In genomic region chr2:174339971-174340399, GRCh38 we compare ENCODE assay signal across 12 cellular contexts. TPM values are rescaled to one million over a fixed set of nuclear protein-coding genes. Genes with fewer than 3 reads are reported as not detected.
DNase-seq lines count a peak whose midpoint lies in the region; ATAC-seq lines count a peak whose summit lies in the region.
"Had no signal": no experiment of that assay in that cellular context is flagged by ENCODE, and none has a peak within 500 bp of the region (broad histone marks: within the 10 kb centered on the region; RNA-seq: fewer than 3 reads in every experiment).

No MANE protein-coding gene starts in this region.

- peak; percentile 32 for DNase-seq in NCI-H1694 treated with DMSO at 0.1 percent for 48 hours (lab: John Stamatoyannopoulos, UW)
- DNase-seq in NCI-H1694 (lab: John Stamatoyannopoulos, UW): no peak
- peak; percentile 16 for DNase-seq in adipocyte (ENCODE audit: low read depth)
- no peak for DNase-seq in naive B cell
- no peak for DNase-seq in HT-29 (ENCODE audit: low spot score)
- no peak for DNase-seq in stimulated activated CD4-positive, alpha-beta T cell treated with anti-CD3 and anti-CD28 coated beads, Interleukin-2, amount 100 ng/mL, for 48 hours
- DNase-seq: MG63 had no signal

- H3K9me3 ChIP-seq in ES-I3 (ENCODE audit: control insufficient read depth, insufficient read depth, low read length) (no peaks in the 10 kb centered on the region), adipocyte (ENCODE audit: control insufficient read depth, low read length) (no peaks in the 10 kb centered on the region)
- H3K9me3 ChIP-seq: MG63 had no signal

- peak overlapping the region in 4 of 6 donors; percentile 53 to 91 (median 76) for H3K27ac Mint-ChIP-seq in naive B cell

- no peak overlapping the region for H3K4me3 ChIP-seq in adipocyte (ENCODE audit: low read length)
- H3K4me3 ChIP-seq: MG63 had no signal

- H3K36me3 Mint-ChIP-seq in naive B cell: no peaks in the 10 kb centered on the region

- no peaks in the 10 kb centered on the region for H3K36me3 ChIP-seq in ES-I3 (ENCODE audit: insufficient read depth, low read length)
- no peaks in the 10 kb centered on the region for H3K36me3 ChIP-seq in adipocyte (ENCODE audit: control insufficient read depth, insufficient read depth, low read length, severe bottlenecking)
- H3K36me3 ChIP-seq: MG63 had no signal

- H3K4me3 Mint-ChIP-seq in naive B cell: peak overlapping the region in 5 of 8 donors; percentile 19 to 72 (median 32)

- H3K4me1 Mint-ChIP-seq in naive B cell: peaks cover 33 to 45% (median 41%) of the 10 kb centered on the region in 3 donors

- ATAC-seq in naive B cell (ENCODE audit: low read depth in 2 of 2): no peak
- ATAC-seq in GM18858 (IDR thresholded peaks at IDR 0.05; ENCODE audit: unreplicated experiment): no peak

- peak overlapping the region; percentile 55; the same call in 1 of the 2 replicates for H3K9ac ChIP-seq in ES-I3 (ENCODE audit: low read depth, low read length)
- no peak overlapping the region for H3K9ac ChIP-seq in adipocyte (ENCODE audit: low read length)

- peaks cover 67% of the 10 kb centered on the region for H3K27me3 ChIP-seq in adipocyte (replicated peaks; ENCODE audit: control insufficient read depth, insufficient read depth, low read length)

- H3K4me1 ChIP-seq in ES-I3 (ENCODE audit: insufficient read depth, low read length) (peaks cover 15% of the 10 kb centered on the region), adipocyte (ENCODE audit: control insufficient read depth, insufficient read depth, low read length) (peaks cover 23% of the 10 kb centered on the region)

- H3K27me3 Mint-ChIP-seq in naive B cell: peaks cover 47 to 57% (median 56%) of the 10 kb centered on the region in 3 donors

- peaks cover 0 to 15% (median 7%) of the 10 kb centered on the region in 7 donors for H3K9me3 Mint-ChIP-seq in naive B cell

RNA-seq across cellular contexts. Expression of gene SP9, which starts 5.2 kb away (rescaled TPM):
- not detected for polyA plus RNA-seq in naive B cell (ENCODE audit: low read depth in 6 of 6)
- not detected in 2 replicates for total RNA-seq in HT-29 (2014; rRNA removed; shearing (Covaris generic))
- total RNA-seq: activated CD8-positive, alpha-beta memory T cell treated with anti-CD3 and anti-CD28 coated beads for 36 hours; renal cortical epithelial cell; urinary bladder had no signal
- polyA plus RNA-seq: urinary bladder had no signal

RNA-seq across cellular contexts. Expression of gene SCRN3, which starts 55.5 kb away (rescaled TPM):
- polyA plus RNA-seq in naive B cell (ENCODE audit: low read depth in 6 of 6): 10 to 100 TPM; 13.9 to 22.1 (median 16.5) TPM
- total RNA-seq in HT-29 (2014; rRNA removed; shearing (Covaris generic)): 3.2 and 12.0 TPM in 2 replicates

Comparison
In these comparisons a context has a peak if more than half of its experiments do, and no peak if none do; other contexts are left out.
1. DNase-seq: peak in NCI-H1694 treated with DMSO at 0.1 percent for 48 hours (single experiment) and adipocyte (single experiment); none in NCI-H1694 (single experiment), naive B cell (single experiment), HT-29 (single experiment) and stimulated activated CD4-positive, alpha-beta T cell treated with anti-CD3 and anti-CD28 coated beads, Interleukin-2, amount 100 ng/mL, for 48 hours (0 of 2).